Comparison of ENCODE assay signal across 8 cellular contexts in genomic region chr3:128879125-128879969, GRCh38. TPM values are rescaled to one million over a fixed set of nuclear protein-coding genes. Genes with fewer than 3 reads are reported as not detected.
DNase-seq lines count a peak whose midpoint lies in the region; ATAC-seq and TF ChIP-seq lines count a peak whose summit lies in the region.

Gene ACAD9, plus strand, starts transcription at chr3:128879620. Its CDS starts 72 bp downstream, at chr3:128879692.

- H3K9me3 ChIP-seq in prostate gland: no peaks in the 10 kb centered on the region

- no peaks in the 10 kb centered on the region for H3K36me3 ChIP-seq in prostate gland
- no peaks in the 10 kb centered on the region for H3K36me3 ChIP-seq in urinary bladder (ENCODE audit: insufficient read depth)

- peak; percentile 88 for TF ChIP-seq POLR2A in prostate gland (IDR thresholded peaks at IDR 0.05)

- peak within 1 kb of the TSS; percentile 74 to 91 for H3K4me3 ChIP-seq in prostate gland
- peak within 1 kb of the TSS; percentile 63 for H3K4me3 ChIP-seq in urinary bladder (ENCODE audit: low read depth, low read length)

- intact Hi-C loops in left ventricle myocardium superior (cut with micrococcal nuclease): no loop called here
- intact Hi-C loops in prostate gland (cut with DNase I): no loop called here

- TF ChIP-seq CTCF in prostate gland (IDR thresholded peaks at IDR 0.05): peak in 2 of 4 experiments; percentile 33 to 34

- H3K27ac ChIP-seq in angular gyrus (ENCODE audit: low read depth, low read length): peak within 1 kb of the TSS; percentile 90
- H3K27ac ChIP-seq in prostate gland: peak within 1 kb of the TSS; percentile 84 to 89
- peak within 1 kb of the TSS; percentile 96 for H3K27ac ChIP-seq in urinary bladder (ENCODE audit: low read depth)

- under 1% methylated on average over 49 of the region's 65 CpGs for WGBS in prostate gland
- under 1% methylated on average over 65 of the region's 65 CpGs for WGBS in urinary bladder

- DNase-seq in NCI-H187 (lab: John Stamatoyannopoulos, UW) (peak; percentile 89 to 97), T-helper 2 cell (peak; percentile 93 to 99 (median 96)), left ventricle myocardium superior (peak; percentile 99), prostate gland (ENCODE audit: low spot score) (peak; percentile 96)

- H3K27me3 ChIP-seq in prostate gland (replicated peaks; ENCODE audit: insufficient read depth): no peaks in the 10 kb centered on the region

- H3K4me1 ChIP-seq in prostate gland (replicated peaks) (peaks cover 7% of the 10 kb centered on the region), urinary bladder (ENCODE audit: insufficient read depth) (peaks cover 2% of the 10 kb centered on the region)

- peak; percentile 89 for ATAC-seq in GM18498 (IDR thresholded peaks at IDR 0.05; ENCODE audit: unreplicated experiment)
- ATAC-seq in HG02938 (IDR thresholded peaks at IDR 0.05; ENCODE audit: unreplicated experiment): peak; percentile 84
- peak; percentile 98 for ATAC-seq in left ventricle myocardium superior

RNA-seq across cellular contexts. Expression of gene ACAD9, which starts in this region (rescaled TPM):
- 50.4 TPM for total RNA-seq in left ventricle myocardium superior
- 10 to 100 TPM; 39.3 to 66.5 TPM for total RNA-seq in prostate gland
- total RNA-seq in urinary bladder: 33.1 TPM
- 26.4 TPM for polyA plus RNA-seq in urinary bladder

Comparison
In these comparisons a context has a peak if more than half of its experiments do, and no peak if none do; other contexts are left out.
1. Peak in every context shown above with its lines: DNase-seq, ATAC-seq, H3K4me3 ChIP-seq and H3K27ac ChIP-seq.